Comparison of ENCODE assay signal across 8 cellular contexts in the genomic region with DNA sequence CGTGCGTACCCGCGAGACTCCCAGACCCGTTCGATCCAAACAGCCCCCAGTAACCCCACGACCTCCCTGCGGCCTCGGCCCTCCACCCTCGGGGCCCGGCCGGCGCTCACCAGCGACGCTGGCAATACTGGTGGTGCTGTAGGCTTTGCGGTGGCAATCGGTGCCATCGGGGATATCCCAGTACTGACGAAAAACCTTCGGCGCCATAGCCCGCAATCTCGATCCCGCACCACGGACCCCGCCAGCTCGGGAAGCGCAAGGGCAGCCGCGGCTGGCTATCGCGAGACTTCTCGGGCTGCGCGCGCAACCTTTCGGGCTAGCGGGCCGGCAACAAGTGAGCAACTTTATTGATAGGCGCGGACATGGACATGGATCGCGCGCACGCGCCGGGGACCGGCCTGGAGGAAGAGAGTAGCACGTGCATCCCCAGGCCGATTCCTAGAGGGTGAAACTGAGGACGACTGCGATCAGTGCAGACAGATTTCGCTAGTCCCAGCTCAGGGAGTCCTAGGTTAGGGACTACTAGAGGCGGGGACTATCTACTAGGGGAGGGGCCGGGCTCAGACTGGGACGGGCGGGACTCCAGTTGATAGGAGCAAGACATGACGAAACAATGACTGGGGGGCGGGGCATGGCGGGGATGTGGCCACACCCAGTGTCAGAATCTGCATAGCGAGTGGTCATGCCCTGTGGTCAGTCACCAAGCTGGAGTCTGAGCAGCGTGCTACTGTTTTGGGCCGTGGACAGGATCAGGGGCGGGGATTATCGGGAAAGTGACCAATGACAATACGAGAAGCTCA. TPM values are rescaled to one million over a fixed set of nuclear protein-coding genes. Genes with fewer than 3 reads are reported as not detected.
DNase-seq lines count a peak whose midpoint lies in the region; ATAC-seq, FAIRE-seq and TF ChIP-seq lines count a peak whose summit lies in the region.

A gene (minus strand): TSS at position 289 of the 800 bp plus-strand sequence. CDS start 82 bp downstream, at position 207.

- H3K27ac ChIP-seq in adipose tissue (ENCODE audit: low read depth, low read length) (peak within 1 kb of the TSS; percentile 39), psoas muscle (peak within 1 kb of the TSS; percentile 92)

- peaks cover 0 to 5% of the 10 kb centered on the region in 2 donors for H3K36me3 ChIP-seq in psoas muscle (ENCODE audit: insufficient read depth in 1 of 2, low read depth in 1 of 2)

- DNase-seq in GM13977 (ENCODE audit: low spot score) (peak; percentile 94), NCI-H146 (lab: John Stamatoyannopoulos, UW) (peak; percentile 92), T-cell (peak; percentile 91 to 98 (median 96)), left ventricle myocardium superior (peak; percentile 98), psoas muscle (peak; percentile 99), urothelium cell line (ENCODE audit: low spot score) (peak; percentile 88)

- peak; percentile 68 for FAIRE-seq in urothelium cell line (lab: Jason Lieb, UNC)

- intact Hi-C loops in left ventricle myocardium superior (cut with micrococcal nuclease): no loop called here
- intact Hi-C loops in psoas muscle (cut with DNase I): no loop called here

- peak within 1 kb of the TSS; percentile 98 for H3K4me3 ChIP-seq in psoas muscle

- WGBS in adipose tissue, 3 donors: 0 to 1% (median 1%) methylated on average over 66 of the region's 66 CpGs
- 0 to 1% (median 0%) methylated on average over 60 to 66 of the region's 66 CpGs for WGBS in psoas muscle, 3 donors

- H3K36me3 Mint-ChIP-seq in T-cell: peaks cover 11% of the 10 kb centered on the region

- ATAC-seq in HG02870 (IDR thresholded peaks at IDR 0.05; ENCODE audit: unreplicated experiment): peak; percentile 28
- peak; percentile 53 to 61 (median 58) for ATAC-seq in T-cell (replicated peaks in 1 of 4)
- ATAC-seq in left ventricle myocardium superior: peak; percentile 81
- ATAC-seq in psoas muscle: peak; percentile 79 to 82 (median 82)

- TF ChIP-seq CTCF in GM13977 (IDR thresholded peaks at IDR 0.05; ENCODE audit: extremely low read depth, insufficient read depth, missing control alignments): no peak
- TF ChIP-seq CTCF in psoas muscle (IDR thresholded peaks at IDR 0.05): no peak

- H3K4me1 ChIP-seq in psoas muscle: peaks cover 18% of the 10 kb centered on the region

- peaks cover 35 to 47% (median 37%) of the 10 kb centered on the region in 3 donors for H3K4me1 Mint-ChIP-seq in T-cell

- no peaks in the 10 kb centered on the region for H3K27me3 Mint-ChIP-seq in T-cell

- H3K27me3 ChIP-seq in psoas muscle (ENCODE audit: insufficient read depth in 3 of 3, low read length in 2 of 3): no peaks in the 10 kb centered on the region

- no peaks in the 10 kb centered on the region for H3K9me3 ChIP-seq in psoas muscle

- peak within 1 kb of the TSS; percentile 95 to 96 (median 95) for H3K4me3 Mint-ChIP-seq in T-cell

- peak within 1 kb of the TSS; percentile 99 to 100 for H3K27ac Mint-ChIP-seq in T-cell

- POLR2A ChIA-PET in T-cell (lab: Charles Lee): interaction anchor here (0.6 to 1.0 kb wide), 6 partner anchors 49 to 117 kb away, joined by 3 to 9 read pairs (median 3); a partner anchor contains a TSS

- CTCF ChIA-PET in T-cell (lab: Charles Lee): interaction anchor here (0.6 to 2.4 kb wide), 7 partner anchors 49 to 222 kb away, joined by 3 to 25 read pairs (median 3); a partner anchor contains a TSS

- H3K9me3 Mint-ChIP-seq in T-cell: no peaks in the 10 kb centered on the region

- in situ Hi-C loops in GM13977 (cut with MboI; ENCODE audit: low pct_unique_long_range_greater_than_20kb, low sequenced_read_pairs, unreplicated experiment): no loop called here

RNA-seq across cellular contexts. Expression of the gene that starts here (rescaled TPM):
- total RNA-seq in T-cell (100 to 1,000 TPM; 106 to 198 (median 185) TPM), left ventricle myocardium superior (558 TPM), psoas muscle (100 to 1,000 TPM; 240 to 367 (median 285) TPM)
- polyA plus RNA-seq in adipose tissue (100 to 1,000 TPM; 231 to 455 (median 364) TPM), psoas muscle (100 to 1,000 TPM; 373 to 503 (median 438) TPM)

Comparison
In these comparisons a context has a peak if more than half of its experiments do, and no peak if none do; other contexts are left out.
1. Peak in every context shown above with its lines: DNase-seq, ATAC-seq, H3K4me3 ChIP-seq and H3K27ac ChIP-seq.
2. ATAC-seq: peak in every context shown above with its lines; median percentile 82 in psoas muscle; 81 in left ventricle myocardium superior; 58 in T-cell; 28 in HG02870.